23 cellular contexts compared by ENCODE assay signal in the genomic region with DNA sequence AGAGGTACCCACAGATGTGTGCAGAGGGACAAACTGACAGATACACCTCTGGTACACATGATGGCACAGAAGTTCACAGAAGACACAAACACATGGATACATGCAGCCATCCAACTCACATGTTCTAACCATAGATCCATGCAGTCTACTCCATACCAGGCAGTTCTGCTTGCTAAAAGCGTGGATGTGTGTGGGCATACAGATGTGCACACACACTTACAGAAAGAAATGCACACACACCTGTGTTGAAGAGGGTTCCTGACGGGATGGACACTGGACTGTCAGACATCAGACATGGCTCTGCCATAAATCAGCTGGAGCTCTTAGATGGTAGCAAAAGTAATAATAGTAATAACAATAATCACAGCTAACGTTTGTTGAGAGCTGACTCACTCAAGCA. TPM values are rescaled to one million over a fixed set of nuclear protein-coding genes. Genes with fewer than 3 reads are reported as not detected.
"Had no signal": no experiment of that assay in that cellular context is flagged by ENCODE, and none has a peak within 500 bp of the region (broad histone marks: within the 10 kb centered on the region; RNA-seq: fewer than 3 reads in every experiment).

No MANE protein-coding gene starts in this region.

- H3K4me3 Mint-ChIP-seq: activated CD4-positive, alpha-beta T cell treated with anti-CD3 and anti-CD28 coated beads, Interleukin-2, amount 10 ng/mL, durations not matched to agents 7 days and 5 days; activated T-cell treated with anti-CD3 and anti-CD28 coated beads, Interleukin-2, amount 50 U/mL, for 72 hours; natural killer cell treated with Interleukin-12 subunit alpha and Interleukin-12 subunit beta and Interleukin-15 and Interleukin-18, amount 100 ng/mL, for 72 hours; T-helper 17 cell had no signal

- H3K27me3 Mint-ChIP-seq: activated CD4-positive, alpha-beta T cell treated with anti-CD3 and anti-CD28 coated beads, Interleukin-2, amount 10 ng/mL, durations not matched to agents 7 days and 5 days; natural killer cell treated with Interleukin-12 subunit alpha and Interleukin-12 subunit beta and Interleukin-15 and Interleukin-18, amount 100 ng/mL, for 72 hours; progenitor cell of endocrine pancreas; T-helper 17 cell had no signal

- H3K27ac Mint-ChIP-seq: activated CD4-positive, alpha-beta T cell treated with anti-CD3 and anti-CD28 coated beads, Interleukin-2, amount 10 ng/mL, durations not matched to agents 7 days and 5 days; activated T-cell treated with anti-CD3 and anti-CD28 coated beads, Interleukin-2, amount 50 U/mL, for 72 hours; progenitor cell of endocrine pancreas had no signal

- H3K36me3 Mint-ChIP-seq: natural killer cell treated with Interleukin-12 subunit alpha and Interleukin-12 subunit beta and Interleukin-15 and Interleukin-18, amount 100 ng/mL, for 72 hours had no signal

- DNase-seq: activated CD4-positive, alpha-beta T cell treated with anti-CD3 and anti-CD28 coated beads, Interleukin-2, amount 10 ng/mL, durations not matched to agents 7 days and 5 days; activated CD4-positive, CD25-positive, alpha-beta regulatory T cell treated with anti-CD3 and anti-CD28 coated beads, Interleukin-2, amount 50 U/mL, for 72 hours; activated CD8-positive, alpha-beta memory T cell treated with anti-CD3 and anti-CD28 coated beads, Interleukin-2, amount 50 U/mL, for 48 hours; activated gamma-delta T cell; activated T-cell treated with anti-CD3 and anti-CD28 coated beads, Interleukin-2, amount 50 U/mL, for 72 hours; cerebellar nuclear complex; esophagus squamous epithelium; gastrocnemius medialis; hippocampal formation; kidney glomerular epithelial cell; left lung; retina; sigmoid colon; stimulated activated CD4-positive, alpha-beta T cell treated with anti-CD3 and anti-CD28 coated beads, Interleukin-2, amount 100 ng/mL, for 48 hours; stimulated activated CD8-positive, alpha-beta memory T cell treated with anti-CD3 and anti-CD28 coated beads, Interleukin-4, amount 100 ng/mL, for 48 hours; stimulated activated naive CD8-positive, alpha-beta T cell treated with anti-CD3 and anti-CD28 coated beads, Interleukin-15, Interleukin-2, amounts not matched to agents 100 U/mL and 50 U/mL, for 24 hours; T-helper 17 cell; upper lobe of left lung had no signal

- ATAC-seq: activated naive CD4-positive, alpha-beta T cell treated with anti-CD3 and anti-CD28 coated beads, Interleukin-2, amount 50 U/mL, for 72 hours; activated T-cell treated with anti-CD3 and anti-CD28 coated beads, Interleukin-2, amount 50 U/mL, for 72 hours; gastrocnemius medialis; left lung; natural killer cell treated with Interleukin-12 subunit alpha and Interleukin-12 subunit beta and Interleukin-15 and Interleukin-18, amount 100 ng/mL, for 72 hours; stimulated activated naive CD8-positive, alpha-beta T cell treated with anti-CD3 and anti-CD28 coated beads, Interleukin-15, Interleukin-2, amounts not matched to agents 100 U/mL and 50 U/mL, for 24 hours; T-helper 17 cell had no signal

- H3K9me3 Mint-ChIP-seq: activated CD4-positive, alpha-beta T cell treated with anti-CD3 and anti-CD28 coated beads, Interleukin-2, amount 10 ng/mL, durations not matched to agents 7 days and 5 days; activated naive CD4-positive, alpha-beta T cell treated with anti-CD3 and anti-CD28 coated beads, Interleukin-2, amount 50 U/mL, for 72 hours; activated T-cell treated with anti-CD3 and anti-CD28 coated beads, Interleukin-2, amount 50 U/mL, for 72 hours; natural killer cell treated with Interleukin-12 subunit alpha and Interleukin-12 subunit beta and Interleukin-15 and Interleukin-18, amount 100 ng/mL, for 72 hours had no signal

RNA-seq across cellular contexts. Expression of gene CD52, which starts 6.8 kb away (rescaled TPM):
- total RNA-seq: osteocyte had no signal

RNA-seq across cellular contexts. Expression of gene CRYBG2, which starts 29.4 kb away (rescaled TPM):
- total RNA-seq: gastrocnemius medialis, osteocyte, subcutaneous adipose tissue had no signal

RNA-seq across cellular contexts. Expression of gene ZNF683, which starts 48.0 kb away (rescaled TPM):
- total RNA-seq: activated naive CD4-positive, alpha-beta T cell treated with anti-CD3 and anti-CD28 coated beads, Interleukin-2, amount 50 U/mL, for 72 hours; gastrocnemius medialis; natural killer cell treated with Interleukin-12 subunit alpha and Interleukin-12 subunit beta and Interleukin-15 and Interleukin-18, amount 100 ng/mL, for 72 hours; osteocyte; progenitor cell of endocrine pancreas; sigmoid colon; subcutaneous adipose tissue; T-helper 17 cell had no signal
